Comparison of ENCODE assay signal across 4 cellular contexts in the genomic region with DNA sequence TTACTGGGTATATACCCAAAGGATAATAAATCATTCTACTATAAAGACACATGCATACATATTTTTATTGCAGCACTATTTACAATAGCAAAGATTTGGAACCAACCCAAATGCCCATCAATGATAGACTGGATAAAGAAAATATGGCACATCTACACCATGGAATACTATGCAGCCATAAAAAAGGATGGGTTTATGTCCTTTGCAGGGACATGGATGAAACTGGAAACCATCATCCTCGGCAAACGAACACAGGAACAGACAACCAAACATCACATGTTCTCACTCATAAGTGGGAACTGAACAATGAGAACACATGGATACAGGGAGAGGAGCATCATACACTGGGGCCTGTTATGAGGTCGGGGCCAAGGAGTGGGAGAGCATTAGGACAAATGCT.
DNase-seq lines count a peak whose midpoint lies in the region; ATAC-seq, FAIRE-seq and TF ChIP-seq lines count a peak whose summit lies in the region.
"Not testable (repeated sequence)": the region's sequence is repeated elsewhere in the genome, so short reads cannot be mapped to it uniquely, and the experiment has no call there.

No MANE protein-coding gene starts in this region.

- POLR2A ChIA-PET in HEK293 (lab: Yijun Ruan, JAX); K562 (lab: Yijun Ruan, JAX): not testable (repeated sequence)

- H3K27me3 ChIP-seq in K562 (ENCODE audit: control insufficient read depth in 2 of 2, insufficient read depth in 2 of 2, low read length in 2 of 2); neural progenitor cell: not testable (repeated sequence)

- intact Hi-C loops in K562 (cut with micrococcal nuclease), result not testable (repeated sequence)

- not testable (repeated sequence) for H3F3A ChIP-seq in neural progenitor cell (ENCODE audit: low read depth)

- BruUV-seq in K562 (replicated peaks; lab: Mats Ljungman, UMichigan), result not testable (repeated sequence)

- not testable (repeated sequence) for TF ChIP-seq CTCF in HEK293 (tag by site-specific recombination; IDR thresholded peaks at IDR 0.05); K562 (IDR thresholded peaks at IDR 0.05 in 2 of 3, conservative IDR thresholded peaks at IDR 0.05 in 1 of 3; ENCODE audit: insufficient read depth in 2 of 3, low read depth in 1 of 3, low read length in 3 of 3); neural progenitor cell (IDR thresholded peaks at IDR 0.05)

- not testable (repeated sequence) for H3K79me2 ChIP-seq in K562 (ENCODE audit: control insufficient read depth, insufficient read depth, low read length); neural progenitor cell (ENCODE audit: low read depth)

- not testable (repeated sequence) for H3K9me1 ChIP-seq in K562 (ENCODE audit: control insufficient read depth, insufficient read depth, low read length)

- peak overlapping the region; percentile 41 for H3K4me3 Mint-ChIP-seq in neural progenitor cell
- H3K4me3 Mint-ChIP-seq in stimulated activated naive CD8-positive, alpha-beta T cell treated with anti-CD3 and anti-CD28 coated beads, Interleukin-15, Interleukin-2, amounts not matched to agents 100 ng/mL and 50 ng/mL, for 24 hours, result not testable (repeated sequence)

- H3K27ac ChIP-seq in HEK293 (ENCODE audit: extremely low read depth, low read depth, low read length); K562 (ENCODE audit: extremely low read depth, low read depth, low read length); neural progenitor cell: not testable (repeated sequence)

- not testable (repeated sequence) for TF ChIP-seq EP300 in K562 (IDR thresholded peaks at IDR 0.05; ENCODE audit: low read length)

- H4K20me1 ChIP-seq in K562 (replicated peaks; ENCODE audit: control insufficient read depth, insufficient read depth, low read length); neural progenitor cell (ENCODE audit: low read depth): not testable (repeated sequence)

- H3K27me3 Mint-ChIP-seq in neural progenitor cell (ENCODE audit: insufficient read depth, low read depth), result peaks cover 10% of the 10 kb centered on the region
- not testable (repeated sequence) for H3K27me3 Mint-ChIP-seq in stimulated activated naive CD8-positive, alpha-beta T cell treated with anti-CD3 and anti-CD28 coated beads, Interleukin-15, Interleukin-2, amounts not matched to agents 100 ng/mL and 50 ng/mL, for 24 hours

- not testable (repeated sequence) for H3K9ac ChIP-seq in K562 (ENCODE audit: insufficient read depth in 1 of 2, low read depth in 2 of 2, low read length in 2 of 2); neural progenitor cell

- TF ChIP-seq RAD21 in K562 (CRISPR knock-in tag; conservative IDR thresholded peaks at IDR 0.05 in 1 of 2, IDR thresholded peaks at IDR 0.05 in 1 of 2), result not testable (repeated sequence)

- WGBS in K562 (ENCODE audit: insufficient coverage, low coverage, missing lambda C conversion rate), result 2% methylated on average over 3 of the region's 3 CpGs

- H3K27ac Mint-ChIP-seq in neural progenitor cell, result not testable (repeated sequence)
- peak overlapping the region; percentile 53 for H3K27ac Mint-ChIP-seq in stimulated activated naive CD8-positive, alpha-beta T cell treated with anti-CD3 and anti-CD28 coated beads, Interleukin-15, Interleukin-2, amounts not matched to agents 100 ng/mL and 50 ng/mL, for 24 hours

- not testable (repeated sequence) for H3K4me2 ChIP-seq in K562 (ENCODE audit: insufficient read depth, low read length); neural progenitor cell

- H3K4me1 Mint-ChIP-seq in neural progenitor cell, result peaks cover 14% of the 10 kb centered on the region
- not testable (repeated sequence) for H3K4me1 Mint-ChIP-seq in stimulated activated naive CD8-positive, alpha-beta T cell treated with anti-CD3 and anti-CD28 coated beads, Interleukin-15, Interleukin-2, amounts not matched to agents 100 ng/mL and 50 ng/mL, for 24 hours (ENCODE audit: low read depth)

- H3K9me3 Mint-ChIP-seq in neural progenitor cell, result peaks cover 45% of the 10 kb centered on the region
- H3K9me3 Mint-ChIP-seq in stimulated activated naive CD8-positive, alpha-beta T cell treated with anti-CD3 and anti-CD28 coated beads, Interleukin-15, Interleukin-2, amounts not matched to agents 100 ng/mL and 50 ng/mL, for 24 hours, result peaks cover 22% of the 10 kb centered on the region

- H3K36me3 ChIP-seq in HEK293 (ENCODE audit: control insufficient read depth in 2 of 2, insufficient read depth in 1 of 2, low read length in 2 of 2); K562 (ENCODE audit: control insufficient read depth, insufficient read depth, low read length); neural progenitor cell: not testable (repeated sequence)

- H2AFZ ChIP-seq in K562 (ENCODE audit: low read depth, low read length); neural progenitor cell (replicated peaks): not testable (repeated sequence)

- not testable (repeated sequence) for H3K4me3 ChIP-seq in HEK293 (ENCODE audit: low read depth, low read length); K562; neural progenitor cell

- H3K4me1 ChIP-seq in HEK293 (ENCODE audit: control insufficient read depth, insufficient read depth, low read length); K562 (replicated peaks in 1 of 2; ENCODE audit: control insufficient read depth in 2 of 2, insufficient read depth in 2 of 2, low read length in 2 of 2): not testable (repeated sequence)
- peaks cover 11% of the 10 kb centered on the region for H3K4me1 ChIP-seq in neural progenitor cell

- CTCF ChIA-PET in HEK293 (lab: Yijun Ruan, JAX); K562 (lab: Yijun Ruan, JAX; ENCODE audit: low intra/inter-chr PET ratio): not testable (repeated sequence)

- H3K36me3 Mint-ChIP-seq in neural progenitor cell; stimulated activated naive CD8-positive, alpha-beta T cell treated with anti-CD3 and anti-CD28 coated beads, Interleukin-15, Interleukin-2, amounts not matched to agents 100 ng/mL and 50 ng/mL, for 24 hours (ENCODE audit: low read depth): not testable (repeated sequence)

- not testable (repeated sequence) for H3K9me3 ChIP-seq in HEK293 (ENCODE audit: control insufficient read depth, insufficient read depth, low read depth, low read length); K562 (replicated peaks; ENCODE audit: control insufficient read depth, insufficient read depth, low read depth, low read length); neural progenitor cell (ENCODE audit: low read depth)

- in situ Hi-C loops in K562 (cut with MboI), result not testable (repeated sequence)

- FAIRE-seq in K562 (lab: Jason Lieb, UNC), result not testable (repeated sequence)

- TF ChIP-seq POLR2A in K562 (conservative IDR thresholded peaks at IDR 0.05), result not testable (repeated sequence)

- DNase-seq in K562 (ENCODE audit: extremely low read depth in 1 of 4, low spot score in 3 of 4); neural progenitor cell (ENCODE audit: low spot score): not testable (repeated sequence)

- not testable (repeated sequence) for ATAC-seq in K562

TF ChIP-seq in HEK293, 187 proteins besides CTCF, POLR2A, EP300 and RAD21 (continues in another document):
- peak; percentile 61; the same call in 1 of the 2 replicates for TF ChIP-seq ZNF146 (tag by site-specific recombination; IDR thresholded peaks at IDR 0.05)

TF ChIP-seq in K562, 482 proteins besides CTCF, POLR2A, EP300 and RAD21:
- TF ChIP-seq RBM25 (IDR thresholded peaks at IDR 0.05; ENCODE audit: low read depth, low read length, severe bottlenecking) (peak; percentile 18), ZNF146 (CRISPR knock-in tag; IDR thresholded peaks at IDR 0.05; ENCODE audit: unreplicated experiment) (peak; percentile 87)
